In the genomic region with DNA sequence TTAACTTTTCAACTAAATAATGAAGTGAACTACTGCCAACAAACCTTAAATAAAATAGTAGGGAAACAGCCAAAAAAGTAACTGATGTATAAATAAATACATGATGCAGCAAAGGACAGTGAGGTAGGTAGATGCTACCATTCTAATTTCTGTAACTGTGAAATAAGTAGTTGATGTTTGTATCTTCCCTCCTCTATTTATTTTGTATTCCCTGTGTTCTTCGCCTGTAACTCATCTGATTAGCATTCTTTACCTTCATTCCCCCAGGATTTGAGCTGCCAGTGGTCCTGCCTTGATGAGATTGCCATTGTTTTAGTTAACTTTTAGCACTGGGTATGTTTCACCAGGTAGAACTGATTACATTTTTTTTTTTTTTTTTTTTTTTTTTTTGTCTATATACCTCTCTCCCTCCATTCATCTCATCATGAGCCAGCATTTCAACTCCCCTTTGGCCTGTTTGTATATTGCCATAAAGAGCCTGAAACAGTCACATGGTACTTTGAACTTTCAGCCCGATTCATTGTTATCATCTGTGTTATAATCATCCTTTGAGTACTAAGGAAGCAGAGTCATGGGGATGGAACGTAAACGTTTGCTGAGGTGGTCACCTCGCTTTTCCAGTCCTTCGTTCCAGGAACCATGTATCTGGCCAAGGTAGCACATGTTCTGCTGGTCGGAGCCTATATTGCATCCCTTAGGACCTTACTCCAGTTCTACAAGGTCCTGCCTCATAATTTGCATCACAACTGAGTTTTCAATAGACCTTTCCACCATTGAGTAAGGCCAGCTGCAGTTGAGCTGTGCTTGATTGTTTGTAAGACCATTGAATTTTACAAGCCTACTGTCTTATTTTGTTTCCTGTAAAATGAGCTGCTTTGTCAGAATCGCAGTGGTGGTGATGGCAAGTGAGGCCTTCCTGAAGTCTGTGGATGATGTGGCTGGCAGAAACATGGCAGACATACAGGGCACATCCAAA, we compare ENCODE assay signal across 1 cellular context.
TF ChIP-seq lines count a peak whose summit lies in the region.

No MANE protein-coding gene starts in this region.

TF ChIP-seq in HepG2, 621 proteins besides CTCF, POLR2A, EP300 and RAD21 (continued from another document and continues in another):
- TF ChIP-seq, protein P1, sequence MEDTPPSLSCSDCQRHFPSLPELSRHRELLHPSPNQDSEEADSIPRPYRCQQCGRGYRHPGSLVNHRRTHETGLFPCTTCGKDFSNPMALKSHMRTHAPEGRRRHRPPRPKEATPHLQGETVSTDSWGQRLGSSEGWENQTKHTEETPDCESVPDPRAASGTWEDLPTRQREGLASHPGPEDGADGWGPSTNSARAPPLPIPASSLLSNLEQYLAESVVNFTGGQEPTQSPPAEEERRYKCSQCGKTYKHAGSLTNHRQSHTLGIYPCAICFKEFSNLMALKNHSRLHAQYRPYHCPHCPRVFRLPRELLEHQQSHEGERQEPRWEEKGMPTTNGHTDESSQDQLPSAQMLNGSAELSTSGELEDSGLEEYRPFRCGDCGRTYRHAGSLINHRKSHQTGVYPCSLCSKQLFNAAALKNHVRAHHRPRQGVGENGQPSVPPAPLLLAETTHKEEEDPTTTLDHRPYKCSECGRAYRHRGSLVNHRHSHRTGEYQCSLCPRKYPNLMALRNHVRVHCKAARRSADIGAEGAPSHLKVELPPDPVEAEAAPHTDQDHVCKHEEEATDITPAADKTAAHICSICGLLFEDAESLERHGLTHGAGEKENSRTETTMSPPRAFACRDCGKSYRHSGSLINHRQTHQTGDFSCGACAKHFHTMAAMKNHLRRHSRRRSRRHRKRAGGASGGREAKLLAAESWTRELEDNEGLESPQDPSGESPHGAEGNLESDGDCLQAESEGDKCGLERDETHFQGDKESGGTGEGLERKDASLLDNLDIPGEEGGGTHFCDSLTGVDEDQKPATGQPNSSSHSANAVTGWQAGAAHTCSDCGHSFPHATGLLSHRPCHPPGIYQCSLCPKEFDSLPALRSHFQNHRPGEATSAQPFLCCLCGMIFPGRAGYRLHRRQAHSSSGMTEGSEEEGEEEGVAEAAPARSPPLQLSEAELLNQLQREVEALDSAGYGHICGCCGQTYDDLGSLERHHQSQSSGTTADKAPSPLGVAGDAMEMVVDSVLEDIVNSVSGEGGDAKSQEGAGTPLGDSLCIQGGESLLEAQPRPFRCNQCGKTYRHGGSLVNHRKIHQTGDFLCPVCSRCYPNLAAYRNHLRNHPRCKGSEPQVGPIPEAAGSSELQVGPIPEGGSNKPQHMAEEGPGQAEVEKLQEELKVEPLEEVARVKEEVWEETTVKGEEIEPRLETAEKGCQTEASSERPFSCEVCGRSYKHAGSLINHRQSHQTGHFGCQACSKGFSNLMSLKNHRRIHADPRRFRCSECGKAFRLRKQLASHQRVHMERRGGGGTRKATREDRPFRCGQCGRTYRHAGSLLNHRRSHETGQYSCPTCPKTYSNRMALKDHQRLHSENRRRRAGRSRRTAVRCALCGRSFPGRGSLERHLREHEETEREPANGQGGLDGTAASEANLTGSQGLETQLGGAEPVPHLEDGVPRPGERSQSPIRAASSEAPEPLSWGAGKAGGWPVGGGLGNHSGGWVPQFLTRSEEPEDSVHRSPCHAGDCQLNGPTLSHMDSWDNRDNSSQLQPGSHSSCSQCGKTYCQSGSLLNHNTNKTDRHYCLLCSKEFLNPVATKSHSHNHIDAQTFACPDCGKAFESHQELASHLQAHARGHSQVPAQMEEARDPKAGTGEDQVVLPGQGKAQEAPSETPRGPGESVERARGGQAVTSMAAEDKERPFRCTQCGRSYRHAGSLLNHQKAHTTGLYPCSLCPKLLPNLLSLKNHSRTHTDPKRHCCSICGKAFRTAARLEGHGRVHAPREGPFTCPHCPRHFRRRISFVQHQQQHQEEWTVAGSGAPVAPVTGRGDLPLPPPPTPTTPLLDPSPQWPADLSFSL (CRISPR knock-in tag; IDR thresholded peaks at IDR 0.05): no peak
- TF ChIP-seq ZNF720 (CRISPR knock-in tag; IDR thresholded peaks at IDR 0.05): no peak
- TF ChIP-seq, protein P2, sequence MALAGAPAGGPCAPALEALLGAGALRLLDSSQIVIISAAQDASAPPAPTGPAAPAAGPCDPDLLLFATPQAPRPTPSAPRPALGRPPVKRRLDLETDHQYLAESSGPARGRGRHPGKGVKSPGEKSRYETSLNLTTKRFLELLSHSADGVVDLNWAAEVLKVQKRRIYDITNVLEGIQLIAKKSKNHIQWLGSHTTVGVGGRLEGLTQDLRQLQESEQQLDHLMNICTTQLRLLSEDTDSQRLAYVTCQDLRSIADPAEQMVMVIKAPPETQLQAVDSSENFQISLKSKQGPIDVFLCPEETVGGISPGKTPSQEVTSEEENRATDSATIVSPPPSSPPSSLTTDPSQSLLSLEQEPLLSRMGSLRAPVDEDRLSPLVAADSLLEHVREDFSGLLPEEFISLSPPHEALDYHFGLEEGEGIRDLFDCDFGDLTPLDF (CRISPR knock-in tag; IDR thresholded peaks at IDR 0.05): no peak
- TF ChIP-seq FOSL2 (CRISPR knock-in tag; IDR thresholded peaks at IDR 0.05): peak; percentile 98
- TF ChIP-seq, protein P3, sequence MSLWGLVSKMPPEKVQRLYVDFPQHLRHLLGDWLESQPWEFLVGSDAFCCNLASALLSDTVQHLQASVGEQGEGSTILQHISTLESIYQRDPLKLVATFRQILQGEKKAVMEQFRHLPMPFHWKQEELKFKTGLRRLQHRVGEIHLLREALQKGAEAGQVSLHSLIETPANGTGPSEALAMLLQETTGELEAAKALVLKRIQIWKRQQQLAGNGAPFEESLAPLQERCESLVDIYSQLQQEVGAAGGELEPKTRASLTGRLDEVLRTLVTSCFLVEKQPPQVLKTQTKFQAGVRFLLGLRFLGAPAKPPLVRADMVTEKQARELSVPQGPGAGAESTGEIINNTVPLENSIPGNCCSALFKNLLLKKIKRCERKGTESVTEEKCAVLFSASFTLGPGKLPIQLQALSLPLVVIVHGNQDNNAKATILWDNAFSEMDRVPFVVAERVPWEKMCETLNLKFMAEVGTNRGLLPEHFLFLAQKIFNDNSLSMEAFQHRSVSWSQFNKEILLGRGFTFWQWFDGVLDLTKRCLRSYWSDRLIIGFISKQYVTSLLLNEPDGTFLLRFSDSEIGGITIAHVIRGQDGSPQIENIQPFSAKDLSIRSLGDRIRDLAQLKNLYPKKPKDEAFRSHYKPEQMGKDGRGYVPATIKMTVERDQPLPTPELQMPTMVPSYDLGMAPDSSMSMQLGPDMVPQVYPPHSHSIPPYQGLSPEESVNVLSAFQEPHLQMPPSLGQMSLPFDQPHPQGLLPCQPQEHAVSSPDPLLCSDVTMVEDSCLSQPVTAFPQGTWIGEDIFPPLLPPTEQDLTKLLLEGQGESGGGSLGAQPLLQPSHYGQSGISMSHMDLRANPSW (CRISPR knock-in tag; IDR thresholded peaks at IDR 0.05; ENCODE audit: borderline replicate concordance): no peak
- TF ChIP-seq ZNF660 (CRISPR knock-in tag; IDR thresholded peaks at IDR 0.05; ENCODE audit: borderline replicate concordance, low read depth): no peak
- 0 out of 2 replicates have a peak, but pooled peaks have one; percentile 33 for TF ChIP-seq NBN (conservative IDR thresholded peaks at IDR 0.05)
- TF ChIP-seq HOXA7 (CRISPR knock-in tag; IDR thresholded peaks at IDR 0.05): no peak
- TF ChIP-seq AGO2 (optimal IDR thresholded peaks at IDR 0.05; ENCODE audit: low read depth, low read length): no peak
- no peak for TF ChIP-seq RARG (CRISPR knock-in tag; IDR thresholded peaks at IDR 0.05; ENCODE audit: low read depth)
- TF ChIP-seq ZNF550 (CRISPR knock-in tag; IDR thresholded peaks at IDR 0.05; ENCODE audit: borderline replicate concordance): no peak
- TF ChIP-seq, protein P4, sequence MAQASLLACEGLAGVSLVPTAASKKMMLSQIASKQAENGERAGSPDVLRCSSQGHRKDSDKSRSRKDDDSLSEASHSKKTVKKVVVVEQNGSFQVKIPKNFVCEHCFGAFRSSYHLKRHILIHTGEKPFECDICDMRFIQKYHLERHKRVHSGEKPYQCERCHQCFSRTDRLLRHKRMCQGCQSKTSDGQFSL (CRISPR knock-in tag; IDR thresholded peaks at IDR 0.05): no peak
- TF ChIP-seq, protein P5, sequence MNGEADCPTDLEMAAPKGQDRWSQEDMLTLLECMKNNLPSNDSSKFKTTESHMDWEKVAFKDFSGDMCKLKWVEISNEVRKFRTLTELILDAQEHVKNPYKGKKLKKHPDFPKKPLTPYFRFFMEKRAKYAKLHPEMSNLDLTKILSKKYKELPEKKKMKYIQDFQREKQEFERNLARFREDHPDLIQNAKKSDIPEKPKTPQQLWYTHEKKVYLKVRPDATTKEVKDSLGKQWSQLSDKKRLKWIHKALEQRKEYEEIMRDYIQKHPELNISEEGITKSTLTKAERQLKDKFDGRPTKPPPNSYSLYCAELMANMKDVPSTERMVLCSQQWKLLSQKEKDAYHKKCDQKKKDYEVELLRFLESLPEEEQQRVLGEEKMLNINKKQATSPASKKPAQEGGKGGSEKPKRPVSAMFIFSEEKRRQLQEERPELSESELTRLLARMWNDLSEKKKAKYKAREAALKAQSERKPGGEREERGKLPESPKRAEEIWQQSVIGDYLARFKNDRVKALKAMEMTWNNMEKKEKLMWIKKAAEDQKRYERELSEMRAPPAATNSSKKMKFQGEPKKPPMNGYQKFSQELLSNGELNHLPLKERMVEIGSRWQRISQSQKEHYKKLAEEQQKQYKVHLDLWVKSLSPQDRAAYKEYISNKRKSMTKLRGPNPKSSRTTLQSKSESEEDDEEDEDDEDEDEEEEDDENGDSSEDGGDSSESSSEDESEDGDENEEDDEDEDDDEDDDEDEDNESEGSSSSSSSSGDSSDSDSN (CRISPR knock-in tag; IDR thresholded peaks at IDR 0.05): no peak; the same call in 1 of the 2 replicates
- no peak for TF ChIP-seq NFE2L1 (CRISPR knock-in tag; IDR thresholded peaks at IDR 0.05; ENCODE audit: borderline replicate concordance)
- peak; percentile 69; the same call in 1 of the 2 replicates for TF ChIP-seq ZBTB21 (CRISPR knock-in tag; IDR thresholded peaks at IDR 0.05)
- no peak for TF ChIP-seq RBM22 (optimal IDR thresholded peaks at IDR 0.05; ENCODE audit: low read length)
- TF ChIP-seq NR1H2 (CRISPR knock-in tag; IDR thresholded peaks at IDR 0.05; ENCODE audit: borderline replicate concordance, low read depth): no peak
- no peak for TF ChIP-seq ETV6 (CRISPR knock-in tag; conservative IDR thresholded peaks at IDR 0.05)
- TF ChIP-seq, protein P6, sequence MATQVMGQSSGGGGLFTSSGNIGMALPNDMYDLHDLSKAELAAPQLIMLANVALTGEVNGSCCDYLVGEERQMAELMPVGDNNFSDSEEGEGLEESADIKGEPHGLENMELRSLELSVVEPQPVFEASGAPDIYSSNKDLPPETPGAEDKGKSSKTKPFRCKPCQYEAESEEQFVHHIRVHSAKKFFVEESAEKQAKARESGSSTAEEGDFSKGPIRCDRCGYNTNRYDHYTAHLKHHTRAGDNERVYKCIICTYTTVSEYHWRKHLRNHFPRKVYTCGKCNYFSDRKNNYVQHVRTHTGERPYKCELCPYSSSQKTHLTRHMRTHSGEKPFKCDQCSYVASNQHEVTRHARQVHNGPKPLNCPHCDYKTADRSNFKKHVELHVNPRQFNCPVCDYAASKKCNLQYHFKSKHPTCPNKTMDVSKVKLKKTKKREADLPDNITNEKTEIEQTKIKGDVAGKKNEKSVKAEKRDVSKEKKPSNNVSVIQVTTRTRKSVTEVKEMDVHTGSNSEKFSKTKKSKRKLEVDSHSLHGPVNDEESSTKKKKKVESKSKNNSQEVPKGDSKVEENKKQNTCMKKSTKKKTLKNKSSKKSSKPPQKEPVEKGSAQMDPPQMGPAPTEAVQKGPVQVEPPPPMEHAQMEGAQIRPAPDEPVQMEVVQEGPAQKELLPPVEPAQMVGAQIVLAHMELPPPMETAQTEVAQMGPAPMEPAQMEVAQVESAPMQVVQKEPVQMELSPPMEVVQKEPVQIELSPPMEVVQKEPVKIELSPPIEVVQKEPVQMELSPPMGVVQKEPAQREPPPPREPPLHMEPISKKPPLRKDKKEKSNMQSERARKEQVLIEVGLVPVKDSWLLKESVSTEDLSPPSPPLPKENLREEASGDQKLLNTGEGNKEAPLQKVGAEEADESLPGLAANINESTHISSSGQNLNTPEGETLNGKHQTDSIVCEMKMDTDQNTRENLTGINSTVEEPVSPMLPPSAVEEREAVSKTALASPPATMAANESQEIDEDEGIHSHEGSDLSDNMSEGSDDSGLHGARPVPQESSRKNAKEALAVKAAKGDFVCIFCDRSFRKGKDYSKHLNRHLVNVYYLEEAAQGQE (IDR thresholded peaks at IDR 0.05; ENCODE audit: borderline replicate concordance in 1 of 2, low read depth in 1 of 2, low read length in 2 of 2): no peak; a peak in 1 of 4 replicates
- TF ChIP-seq, protein P7, sequence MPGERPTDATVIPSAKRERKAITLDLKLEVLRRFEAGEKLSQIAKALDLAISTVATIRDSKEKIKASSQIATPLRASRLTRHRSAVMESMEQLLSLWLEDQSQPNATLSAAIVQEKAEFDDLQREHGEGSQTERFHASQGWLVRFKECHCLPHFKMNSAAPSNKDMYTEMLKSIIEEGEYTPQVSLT (CRISPR knock-in tag; IDR thresholded peaks at IDR 0.05; ENCODE audit: borderline replicate concordance, low read depth): no peak
- TF ChIP-seq, protein P8, sequence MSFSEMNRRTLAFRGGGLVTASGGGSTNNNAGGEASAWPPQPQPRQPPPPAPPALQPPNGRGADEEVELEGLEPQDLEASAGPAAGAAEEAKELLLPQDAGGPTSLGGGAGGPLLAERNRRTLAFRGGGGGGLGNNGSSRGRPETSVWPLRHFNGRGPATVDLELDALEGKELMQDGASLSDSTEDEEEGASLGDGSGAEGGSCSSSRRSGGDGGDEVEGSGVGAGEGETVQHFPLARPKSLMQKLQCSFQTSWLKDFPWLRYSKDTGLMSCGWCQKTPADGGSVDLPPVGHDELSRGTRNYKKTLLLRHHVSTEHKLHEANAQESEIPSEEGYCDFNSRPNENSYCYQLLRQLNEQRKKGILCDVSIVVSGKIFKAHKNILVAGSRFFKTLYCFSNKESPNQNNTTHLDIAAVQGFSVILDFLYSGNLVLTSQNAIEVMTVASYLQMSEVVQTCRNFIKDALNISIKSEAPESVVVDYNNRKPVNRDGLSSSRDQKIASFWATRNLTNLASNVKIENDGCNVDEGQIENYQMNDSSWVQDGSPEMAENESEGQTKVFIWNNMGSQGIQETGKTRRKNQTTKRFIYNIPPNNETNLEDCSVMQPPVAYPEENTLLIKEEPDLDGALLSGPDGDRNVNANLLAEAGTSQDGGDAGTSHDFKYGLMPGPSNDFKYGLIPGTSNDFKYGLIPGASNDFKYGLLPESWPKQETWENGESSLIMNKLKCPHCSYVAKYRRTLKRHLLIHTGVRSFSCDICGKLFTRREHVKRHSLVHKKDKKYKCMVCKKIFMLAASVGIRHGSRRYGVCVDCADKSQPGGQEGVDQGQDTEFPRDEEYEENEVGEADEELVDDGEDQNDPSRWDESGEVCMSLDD (CRISPR knock-in tag; IDR thresholded peaks at IDR 0.05; ENCODE audit: borderline replicate concordance): no peak
- TF ChIP-seq, protein P9, sequence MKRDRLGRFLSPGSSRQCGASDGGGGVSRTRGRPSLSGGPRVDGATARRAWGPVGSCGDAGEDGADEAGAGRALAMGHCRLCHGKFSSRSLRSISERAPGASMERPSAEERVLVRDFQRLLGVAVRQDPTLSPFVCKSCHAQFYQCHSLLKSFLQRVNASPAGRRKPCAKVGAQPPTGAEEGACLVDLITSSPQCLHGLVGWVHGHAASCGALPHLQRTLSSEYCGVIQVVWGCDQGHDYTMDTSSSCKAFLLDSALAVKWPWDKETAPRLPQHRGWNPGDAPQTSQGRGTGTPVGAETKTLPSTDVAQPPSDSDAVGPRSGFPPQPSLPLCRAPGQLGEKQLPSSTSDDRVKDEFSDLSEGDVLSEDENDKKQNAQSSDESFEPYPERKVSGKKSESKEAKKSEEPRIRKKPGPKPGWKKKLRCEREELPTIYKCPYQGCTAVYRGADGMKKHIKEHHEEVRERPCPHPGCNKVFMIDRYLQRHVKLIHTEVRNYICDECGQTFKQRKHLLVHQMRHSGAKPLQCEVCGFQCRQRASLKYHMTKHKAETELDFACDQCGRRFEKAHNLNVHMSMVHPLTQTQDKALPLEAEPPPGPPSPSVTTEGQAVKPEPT (CRISPR knock-in tag; IDR thresholded peaks at IDR 0.05; ENCODE audit: low read depth): no peak
- no peak for TF ChIP-seq FOXJ3 (CRISPR knock-in tag; IDR thresholded peaks at IDR 0.05; ENCODE audit: borderline replicate concordance)
- TF ChIP-seq GPN1 (CRISPR knock-in tag; IDR thresholded peaks at IDR 0.05; ENCODE audit: borderline replicate concordance): no peak
- TF ChIP-seq ZNF121 (CRISPR knock-in tag; IDR thresholded peaks at IDR 0.05): no peak; the same call in 1 of the 2 replicates
- no peak for TF ChIP-seq ATRX (CRISPR knock-in tag; IDR thresholded peaks at IDR 0.05; ENCODE audit: borderline replicate concordance)
- TF ChIP-seq EZH2 (conservative IDR thresholded peaks at IDR 0.05; ENCODE audit: low read depth, low read length): no peak
